In the genomic region with DNA sequence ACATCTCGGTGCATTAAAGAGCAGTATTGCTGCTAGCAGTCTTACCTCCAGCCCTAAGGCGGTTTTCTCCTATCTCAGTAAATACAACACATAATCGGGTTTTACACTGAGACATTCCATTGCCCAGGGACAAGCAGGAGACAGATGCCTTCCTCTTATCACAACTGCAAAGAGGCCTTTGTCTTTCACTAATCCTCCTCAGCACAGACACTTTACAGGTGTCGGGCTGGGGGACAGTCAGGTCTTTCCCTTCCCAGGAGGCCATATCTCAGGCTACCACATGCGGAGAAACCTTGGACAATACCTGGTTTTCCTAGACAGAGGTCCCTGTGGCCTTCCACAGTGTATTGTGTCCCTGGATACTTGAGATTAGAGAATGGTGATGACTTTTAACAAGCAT, we compare ENCODE assay signal across 1 cellular context.
TF ChIP-seq lines count a peak whose summit lies in the region.

No MANE protein-coding gene starts in this region.

TF ChIP-seq in K562, 482 proteins besides CTCF, POLR2A, EP300 and RAD21 (continued from another document):
- 0 out of 2 replicates have a peak, but pooled peaks have one; percentile 34 for TF ChIP-seq TCF3 (CRISPR knock-in tag; IDR thresholded peaks at IDR 0.05)
- peak; percentile 54 for TF ChIP-seq CBFA2T3 (IDR thresholded peaks at IDR 0.05)
- peak; percentile 47 for TF ChIP-seq CBFA2T2 (conservative IDR thresholded peaks at IDR 0.05)
